8 cellular contexts compared by ENCODE assay signal in the genomic region with DNA sequence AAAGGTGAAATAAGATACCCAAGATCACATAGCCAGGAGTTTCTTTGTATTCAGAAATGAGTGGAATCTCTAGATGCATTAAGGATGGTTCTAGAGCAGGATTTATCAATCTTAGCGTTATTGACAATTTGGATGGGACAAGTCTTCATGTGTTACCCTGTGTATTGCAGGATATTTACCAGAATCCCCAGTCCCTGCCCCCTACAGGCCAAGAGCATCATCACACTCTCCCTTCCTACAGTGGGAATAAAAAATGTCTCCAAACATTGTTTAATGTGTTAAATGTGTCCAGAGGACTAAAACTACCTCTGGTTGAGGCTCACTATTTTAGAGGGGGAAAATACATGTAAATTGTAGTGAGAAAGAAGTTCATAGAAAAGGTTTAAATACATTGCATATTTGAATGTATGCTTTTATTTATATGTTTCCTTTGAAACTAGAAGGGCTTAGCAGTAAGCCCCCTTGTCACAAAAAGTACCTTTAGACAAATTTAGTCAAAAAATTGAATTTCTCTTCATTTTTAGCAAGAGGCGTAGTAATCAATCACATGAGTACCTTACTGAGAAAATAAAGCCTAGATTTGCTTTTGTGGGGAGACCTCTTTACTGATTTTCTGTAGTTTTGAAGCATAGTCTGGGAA.
DNase-seq lines count a peak whose midpoint lies in the region; ATAC-seq, FAIRE-seq and TF ChIP-seq lines count a peak whose summit lies in the region.

No MANE protein-coding gene starts in this region.

- no peak overlapping the region for H3K4me2 ChIP-seq in HCT116 (ENCODE audit: low read length)
- no peak overlapping the region for H3K4me2 ChIP-seq in mammary epithelial cell (ENCODE audit: insufficient read depth, low read depth, low read length)

- intact Hi-C loops in HCT116 (cut with micrococcal nuclease) (no loop called here), mammary epithelial cell (cut with micrococcal nuclease) (loop anchor here (5.0 kb wide), 1 partner anchor 47 kb away; no protein-coding TSS in a partner anchor)

- H2AFZ ChIP-seq in HCT116 (ENCODE audit: low read depth, low read length, poor library complexity, severe bottlenecking), result no peak overlapping the region
- no peak overlapping the region for H2AFZ ChIP-seq in mammary epithelial cell (ENCODE audit: low read depth, low read length)

- H4K20me1 ChIP-seq in HCT116 (ENCODE audit: insufficient read depth) (peaks cover 8% of the 10 kb centered on the region; the same call in 1 of the 2 replicates), mammary epithelial cell (ENCODE audit: insufficient read depth, low read length) (no peaks in the 10 kb centered on the region)

- DNase-seq in EH (ENCODE audit: low read depth), result peak; percentile 44
- peak; percentile 37 for DNase-seq in HCT116 (ENCODE audit: low read depth, low spot score)
- no peak for DNase-seq in RCC 7860 (ENCODE audit: low spot score)
- peak; percentile 13 for DNase-seq in mammary epithelial cell
- DNase-seq in lung microvascular endothelial cell (ENCODE audit: low read depth in 2 of 2), result peak; percentile 36 to 49
- DNase-seq in urothelium cell line (ENCODE audit: low spot score), result peak; percentile 40
- no peak for DNase-seq in kidney glomerular epithelial cell (lab: John Stamatoyannopoulos, UW)

- RAD21 ChIA-PET in HCT116 (lab: Charles Lee; ENCODE audit: low non-redundant PET in 1 of 2, low total read pairs in 2 of 2, uncharacterized antibody in 2 of 2, unreplicated experiment in 2 of 2), result no interaction called here

- TF ChIP-seq POLR2A in HCT116 (IDR thresholded peaks at IDR 0.05; ENCODE audit: borderline replicate concordance, extremely low read depth, insufficient read depth, insufficient read length), result no peak

- H3K9me3 ChIP-seq in HCT116 (ENCODE audit: control insufficient read depth in 1 of 2, insufficient read depth in 1 of 2, low read depth in 1 of 2, low read length in 2 of 2), result no peaks in the 10 kb centered on the region
- no peaks in the 10 kb centered on the region for H3K9me3 ChIP-seq in mammary epithelial cell (replicated peaks; ENCODE audit: insufficient read depth, low read length)

- ATAC-seq in HCT116, result peak; percentile 94
- ATAC-seq in GM19463 (IDR thresholded peaks at IDR 0.05; ENCODE audit: unreplicated experiment), result no peak

- FAIRE-seq in RCC 7860 (lab: Jason Lieb, UNC) (peak; percentile 42), urothelium cell line (lab: Jason Lieb, UNC) (no peak)

- TF ChIP-seq CTCF in HCT116 (IDR thresholded peaks at IDR 0.05 in 2 of 3, conservative IDR thresholded peaks at IDR 0.05 in 1 of 3; ENCODE audit: borderline replicate concordance in 1 of 3, insufficient read depth in 1 of 3, low read depth in 2 of 3, low read length in 2 of 3) (peak; percentile 28 to 87 (median 84); a peak in 5 of 6 replicates), mammary epithelial cell (conservative IDR thresholded peaks at IDR 0.05 in 1 of 2, IDR thresholded peaks at IDR 0.05 in 1 of 2; ENCODE audit: extremely low read depth in 1 of 2, insufficient read depth in 1 of 2, low read depth in 1 of 2, low read length in 2 of 2) (peak; percentile 80 to 95)

- H3K4me3 ChIP-seq in HCT116 (replicated peaks in 1 of 2; ENCODE audit: low read depth in 1 of 2, low read length in 2 of 2), result no peak overlapping the region
- H3K4me3 ChIP-seq in mammary epithelial cell (replicated peaks in 1 of 3; ENCODE audit: insufficient read depth in 1 of 3, low read depth in 2 of 3, low read length in 3 of 3), result no peak overlapping the region

- POLR2A ChIA-PET in HCT116 (lab: Charles Lee), result no interaction called here

- H3K27ac ChIP-seq in HCT116 (ENCODE audit: low read depth, low read length) (no peak overlapping the region), mammary epithelial cell (ENCODE audit: insufficient read depth, low read depth, low read length) (no peak overlapping the region)

- BruUV-seq in HCT116 (replicated peaks; lab: Mats Ljungman, UMichigan), result no TSS peak
- no TSS peak for BruUV-seq in mammary epithelial cell (replicated peaks; lab: Mats Ljungman, UMichigan)

- dilution Hi-C loops in mammary epithelial cell (cut with HindIII; ENCODE audit: low sequenced_read_pairs), result no loop called here

- H3K9ac ChIP-seq in HCT116 (ENCODE audit: low read length), result no peak overlapping the region
- no peak overlapping the region for H3K9ac ChIP-seq in mammary epithelial cell (ENCODE audit: insufficient read depth, low read length)

- H3K36me3 ChIP-seq in HCT116 (ENCODE audit: control insufficient read depth in 1 of 2, insufficient read depth in 2 of 2, low read length in 2 of 2) (no peaks in the 10 kb centered on the region; a peak in 1 of 4 replicates), mammary epithelial cell (ENCODE audit: insufficient read depth, low read length) (peaks cover 7% of the 10 kb centered on the region)

- no peaks in the 10 kb centered on the region for H3K27me3 ChIP-seq in HCT116 (ENCODE audit: insufficient read depth, low read length)
- no peaks in the 10 kb centered on the region for H3K27me3 ChIP-seq in mammary epithelial cell (ENCODE audit: insufficient read depth, low read length)

- WGBS in mammary epithelial cell (ENCODE audit: low coverage, missing lambda C conversion rate), result 64% methylated on average over 2 of the region's 2 CpGs

- H3K4me1 ChIP-seq in HCT116 (ENCODE audit: control insufficient read depth in 1 of 2, insufficient read depth in 2 of 2, low read length in 2 of 2), result no peaks in the 10 kb centered on the region
- H3K4me1 ChIP-seq in mammary epithelial cell (ENCODE audit: insufficient read depth, low read length), result no peaks in the 10 kb centered on the region

- H3K79me2 ChIP-seq in HCT116 (ENCODE audit: insufficient read depth, low read length) (peaks cover 40% of the 10 kb centered on the region), mammary epithelial cell (ENCODE audit: insufficient read depth, low read length) (peaks cover 32% of the 10 kb centered on the region)

- CTCF ChIA-PET in HCT116 (lab: Charles Lee) (no interaction called here), mammary epithelial cell (lab: Charles Lee; ENCODE audit: low non-redundant PET) (no interaction called here)

- TF ChIP-seq RAD21 in HCT116 (IDR thresholded peaks at IDR 0.05; ENCODE audit: low read depth), result peak; percentile 42

- no peaks in the 10 kb centered on the region for H3K9me2 ChIP-seq in HCT116 (ENCODE audit: insufficient read depth)

- in situ Hi-C loops in mammary epithelial cell (cut with MboI; ENCODE audit: low sequenced_read_pairs in 2 of 2), result no loop called here

TF ChIP-seq in HCT116, 20 proteins besides CTCF, POLR2A, EP300 and RAD21 (continues in another document):
- no peak for TF ChIP-seq TCF7L2 (IDR thresholded peaks at IDR 0.05; ENCODE audit: borderline replicate concordance, extremely low read depth, insufficient read depth, insufficient read length)
- TF ChIP-seq ZFX (IDR thresholded peaks at IDR 0.05), result no peak
- TF ChIP-seq SRF (IDR thresholded peaks at IDR 0.05; ENCODE audit: low read depth), result no peak
- no peak for TF ChIP-seq ELF1 (IDR thresholded peaks at IDR 0.05; ENCODE audit: borderline replicate concordance, low read depth)
- no peak for TF ChIP-seq SIN3A (IDR thresholded peaks at IDR 0.05; ENCODE audit: low read depth)
- no peak for TF ChIP-seq CBX3 (IDR thresholded peaks at IDR 0.05; ENCODE audit: low read depth)
- no peak for TF ChIP-seq POLR2AphosphoS5 (IDR thresholded peaks at IDR 0.05; ENCODE audit: low read depth, low read length)
- TF ChIP-seq EZH2 (IDR thresholded peaks at IDR 0.05), result no peak
- TF ChIP-seq, protein P1, sequence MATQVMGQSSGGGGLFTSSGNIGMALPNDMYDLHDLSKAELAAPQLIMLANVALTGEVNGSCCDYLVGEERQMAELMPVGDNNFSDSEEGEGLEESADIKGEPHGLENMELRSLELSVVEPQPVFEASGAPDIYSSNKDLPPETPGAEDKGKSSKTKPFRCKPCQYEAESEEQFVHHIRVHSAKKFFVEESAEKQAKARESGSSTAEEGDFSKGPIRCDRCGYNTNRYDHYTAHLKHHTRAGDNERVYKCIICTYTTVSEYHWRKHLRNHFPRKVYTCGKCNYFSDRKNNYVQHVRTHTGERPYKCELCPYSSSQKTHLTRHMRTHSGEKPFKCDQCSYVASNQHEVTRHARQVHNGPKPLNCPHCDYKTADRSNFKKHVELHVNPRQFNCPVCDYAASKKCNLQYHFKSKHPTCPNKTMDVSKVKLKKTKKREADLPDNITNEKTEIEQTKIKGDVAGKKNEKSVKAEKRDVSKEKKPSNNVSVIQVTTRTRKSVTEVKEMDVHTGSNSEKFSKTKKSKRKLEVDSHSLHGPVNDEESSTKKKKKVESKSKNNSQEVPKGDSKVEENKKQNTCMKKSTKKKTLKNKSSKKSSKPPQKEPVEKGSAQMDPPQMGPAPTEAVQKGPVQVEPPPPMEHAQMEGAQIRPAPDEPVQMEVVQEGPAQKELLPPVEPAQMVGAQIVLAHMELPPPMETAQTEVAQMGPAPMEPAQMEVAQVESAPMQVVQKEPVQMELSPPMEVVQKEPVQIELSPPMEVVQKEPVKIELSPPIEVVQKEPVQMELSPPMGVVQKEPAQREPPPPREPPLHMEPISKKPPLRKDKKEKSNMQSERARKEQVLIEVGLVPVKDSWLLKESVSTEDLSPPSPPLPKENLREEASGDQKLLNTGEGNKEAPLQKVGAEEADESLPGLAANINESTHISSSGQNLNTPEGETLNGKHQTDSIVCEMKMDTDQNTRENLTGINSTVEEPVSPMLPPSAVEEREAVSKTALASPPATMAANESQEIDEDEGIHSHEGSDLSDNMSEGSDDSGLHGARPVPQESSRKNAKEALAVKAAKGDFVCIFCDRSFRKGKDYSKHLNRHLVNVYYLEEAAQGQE (IDR thresholded peaks at IDR 0.05; ENCODE audit: low read depth), result no peak
- TF ChIP-seq ZBTB33 (IDR thresholded peaks at IDR 0.05; ENCODE audit: extremely low read depth, insufficient replicate concordance, low read length), result no peak
- no peak for TF ChIP-seq CEBPB (IDR thresholded peaks at IDR 0.05; ENCODE audit: low read depth)
- no peak for TF ChIP-seq YY1 (IDR thresholded peaks at IDR 0.05; ENCODE audit: extremely low read depth, insufficient replicate concordance, low read depth, low read length)

Comparison
In these comparisons a context has a peak if more than half of its experiments do, and no peak if none do; other contexts are left out.
1. DNase-seq: peak in EH (single experiment), HCT116 (single experiment), mammary epithelial cell (single experiment), lung microvascular endothelial cell (2 of 2) and urothelium cell line (single experiment); none in RCC 7860 (single experiment) and kidney glomerular epithelial cell (single experiment).